ENCODE assay signal across 14 cellular contexts in the genomic region with DNA sequence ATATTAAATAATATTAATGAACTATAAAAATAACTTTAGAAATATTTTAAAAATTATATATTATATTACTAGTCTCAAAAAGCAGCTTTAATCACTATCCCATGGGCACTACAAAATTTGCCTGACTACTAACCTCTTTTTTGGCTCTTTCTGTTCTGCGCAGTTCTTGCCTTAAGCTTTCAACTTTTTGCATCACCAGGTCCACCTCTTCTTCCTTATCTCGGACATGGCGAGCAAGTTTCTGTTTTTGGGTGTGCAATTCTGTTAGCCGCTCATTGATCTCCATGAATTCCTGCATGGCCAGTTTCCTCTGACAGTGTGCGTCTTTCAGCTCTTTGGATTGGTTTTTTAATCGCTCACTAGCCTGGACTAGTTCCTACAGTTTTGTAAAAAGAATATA.
DNase-seq lines count a peak whose midpoint lies in the region; ATAC-seq and TF ChIP-seq lines count a peak whose summit lies in the region.
"Had no signal": no experiment of that assay in that cellular context is flagged by ENCODE, and none has a peak within 500 bp of the region (broad histone marks: within the 10 kb centered on the region; RNA-seq: fewer than 3 reads in every experiment).

No MANE protein-coding gene starts in this region.

- H3K27ac Mint-ChIP-seq in WTC11: no peak overlapping the region
- H3K27ac Mint-ChIP-seq: B cell; CD4-positive, alpha-beta T cell; CD8-positive, alpha-beta T cell had no signal

- peaks cover 5% of the 10 kb centered on the region for H3K36me3 Mint-ChIP-seq in WTC11
- H3K36me3 Mint-ChIP-seq: CD8-positive, alpha-beta T cell had no signal

- H3K4me3 Mint-ChIP-seq in WTC11: no peak overlapping the region
- H3K4me3 Mint-ChIP-seq: B cell; CD4-positive, alpha-beta T cell; CD8-positive, alpha-beta T cell had no signal

- peaks cover 3% of the 10 kb centered on the region; the same call in 1 of the 2 replicates for H3K4me1 Mint-ChIP-seq in WTC11
- H3K4me1 Mint-ChIP-seq: B cell had no signal

- H3K27me3 Mint-ChIP-seq in WTC11 (ENCODE audit: low read depth): no peaks in the 10 kb centered on the region

- DNase-seq in WTC11 (ENCODE audit: low spot score) (no peak), erythroblast (lab: John Stamatoyannopoulos, UW) (peak; percentile 28 to 64), NCI-H748 (lab: John Stamatoyannopoulos, UW; ENCODE audit: unreplicated experiment) (no peak), Ammon's horn (ENCODE audit: low spot score) (no peak)
- DNase-seq: 8988T; ACHN; Caco-2; Calu3; CD4-positive, alpha-beta T cell; CD8-positive, alpha-beta T cell; DMS79 treated with DMSO at 0.1 percent for 48 hours; GF-D8 had no signal

- POLR2A ChIA-PET in WTC11 (lab: Charles Lee): no interaction called here

- CTCF ChIA-PET in WTC11 (lab: Charles Lee): no interaction called here

- TF ChIP-seq CTCF in WTC11 (IDR thresholded peaks at IDR 0.05): no peak

- ATAC-seq in WTC11 (no peak), GM19328 (IDR thresholded peaks at IDR 0.05; ENCODE audit: unreplicated experiment) (no peak)
- ATAC-seq: CD8-positive, alpha-beta T cell had no signal

- TF ChIP-seq POLR2A in erythroblast (IDR thresholded peaks at IDR 0.05; ENCODE audit: low read length): no peak

- no peaks in the 10 kb centered on the region for H3K9me3 Mint-ChIP-seq in WTC11
- H3K9me3 Mint-ChIP-seq: CD4-positive, alpha-beta T cell; CD8-positive, alpha-beta T cell had no signal

TF ChIP-seq in WTC11, 78 proteins besides CTCF, POLR2A, EP300 and RAD21:
- TF ChIP-seq, protein P1, sequence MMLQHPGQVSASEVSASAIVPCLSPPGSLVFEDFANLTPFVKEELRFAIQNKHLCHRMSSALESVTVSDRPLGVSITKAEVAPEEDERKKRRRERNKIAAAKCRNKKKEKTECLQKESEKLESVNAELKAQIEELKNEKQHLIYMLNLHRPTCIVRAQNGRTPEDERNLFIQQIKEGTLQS (CRISPR knock-in tag; conservative IDR thresholded peaks at IDR 0.05): no peak
- no peak for TF ChIP-seq TEAD1 (CRISPR knock-in tag; IDR thresholded peaks at IDR 0.05)
- no peak for TF ChIP-seq ATF1 (CRISPR knock-in tag; IDR thresholded peaks at IDR 0.05)
- no peak for TF ChIP-seq ZNF121 (CRISPR knock-in tag; IDR thresholded peaks at IDR 0.05)
- peak; percentile 32; the same call in 1 of the 2 replicates for TF ChIP-seq HMGA2 (CRISPR knock-in tag; IDR thresholded peaks at IDR 0.05)
- TF ChIP-seq GABPB1 (CRISPR knock-in tag; IDR thresholded peaks at IDR 0.05): no peak
- TF ChIP-seq, protein P2, sequence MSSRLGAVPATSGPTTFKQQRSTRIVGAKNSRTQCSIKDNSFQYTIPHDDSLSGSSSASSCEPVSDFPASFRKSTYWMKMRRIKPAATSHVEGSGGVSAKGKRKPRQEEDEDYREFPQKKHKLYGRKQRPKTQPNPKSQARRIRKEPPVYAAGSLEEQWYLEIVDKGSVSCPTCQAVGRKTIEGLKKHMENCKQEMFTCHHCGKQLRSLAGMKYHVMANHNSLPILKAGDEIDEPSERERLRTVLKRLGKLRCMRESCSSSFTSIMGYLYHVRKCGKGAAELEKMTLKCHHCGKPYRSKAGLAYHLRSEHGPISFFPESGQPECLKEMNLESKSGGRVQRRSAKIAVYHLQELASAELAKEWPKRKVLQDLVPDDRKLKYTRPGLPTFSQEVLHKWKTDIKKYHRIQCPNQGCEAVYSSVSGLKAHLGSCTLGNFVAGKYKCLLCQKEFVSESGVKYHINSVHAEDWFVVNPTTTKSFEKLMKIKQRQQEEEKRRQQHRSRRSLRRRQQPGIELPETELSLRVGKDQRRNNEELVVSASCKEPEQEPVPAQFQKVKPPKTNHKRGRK (CRISPR knock-in tag; IDR thresholded peaks at IDR 0.05; ENCODE audit: borderline replicate concordance): no peak
- no peak for TF ChIP-seq NFYB (CRISPR knock-in tag; conservative IDR thresholded peaks at IDR 0.05; ENCODE audit: low read depth)
TF ChIP-seq in WTC11: peak in this region for 1.

Comparison
In these comparisons a context has a peak if more than half of its experiments do, and no peak if none do; other contexts are left out.
1. DNase-seq: peak in erythroblast (2 of 2); none in WTC11 (single experiment), NCI-H748 (single experiment) and Ammon's horn (single experiment).